8 cellular contexts compared by ENCODE assay signal in genomic region chr6:139376054-139376355, GRCh38. TPM values are rescaled to one million over a fixed set of nuclear protein-coding genes. Genes with fewer than 3 reads are reported as not detected.
DNase-seq lines count a peak whose midpoint lies in the region; ATAC-seq and TF ChIP-seq lines count a peak whose summit lies in the region.

No MANE protein-coding gene starts in this region.

- no peak for ATAC-seq in body of pancreas

- peaks cover 0 to 24% (median 7%) of the 10 kb centered on the region in 11 experiments; a peak in 9 of 22 replicates for H3K36me3 ChIP-seq in BLaER1 treated with 17β-estradiol and CSF1 and Interleukin-3, amounts not matched to agents 10 nM and 100 nM
- H3K36me3 ChIP-seq in Karpas-422 (ENCODE audit: insufficient read depth, low read length) (peaks cover 19% of the 10 kb centered on the region), body of pancreas (replicated peaks in 1 of 2; ENCODE audit: insufficient read depth in 1 of 2, low read depth in 2 of 2) (no peaks in the 10 kb centered on the region), liver (ENCODE audit: control insufficient read depth in 4 of 4, insufficient read depth in 3 of 4, low read depth in 1 of 4, low read length in 3 of 4) (peaks cover 0 to 6% (median 0%) of the 10 kb centered on the region in 4 donors), thymus (ENCODE audit: control insufficient read depth, insufficient read depth) (no peaks in the 10 kb centered on the region)

- TF ChIP-seq CTCF in body of pancreas (IDR thresholded peaks at IDR 0.05): no peak
- no peak for TF ChIP-seq CTCF in liver (IDR thresholded peaks at IDR 0.05; ENCODE audit: low read depth, low read length, missing input control)

- H3K4me1 ChIP-seq in BLaER1 treated with 17β-estradiol and CSF1 and Interleukin-3, amounts not matched to agents 10 nM and 100 nM: peaks cover 22 to 25% (median 24%) of the 10 kb centered on the region in 10 experiments
- H3K4me1 ChIP-seq in Karpas-422 (ENCODE audit: low read length) (peaks cover 61% of the 10 kb centered on the region), body of pancreas (peaks cover 21% of the 10 kb centered on the region), liver (ENCODE audit: control insufficient read depth in 4 of 4, insufficient read depth in 4 of 4, low read length in 3 of 4) (peaks cover 3 to 25% (median 18%) of the 10 kb centered on the region in 4 donors), thymus (ENCODE audit: control insufficient read depth, insufficient read depth, low read length) (peaks cover 5% of the 10 kb centered on the region)

- intact Hi-C loops in body of pancreas (cut with DNase I): no loop called here

- no peak for TF ChIP-seq RAD21 in liver (IDR thresholded peaks at IDR 0.05)

- WGBS in body of pancreas, 2 donors: 0 to 4% methylated on average over 10 to 11 of the region's 11 CpGs
- WGBS in liver: 2% methylated on average over 11 of the region's 11 CpGs
- WGBS in thymus: 9% methylated on average over 11 of the region's 11 CpGs

- no peaks in the 10 kb centered on the region for H3K9me2 ChIP-seq in Karpas-422 (replicated peaks; ENCODE audit: insufficient read depth, low read length)

- H3K9me3 ChIP-seq in BLaER1 treated with 17β-estradiol and CSF1 and Interleukin-3, amounts not matched to agents 10 nM and 100 nM (replicated peaks in 1 of 11): 0 out of 22 replicates have a peak, but pooled peaks cover 0 to 4% (median 0%) of the 10 kb centered on the region in 11 experiments
- H3K9me3 ChIP-seq in Karpas-422 (ENCODE audit: low read length) (no peaks in the 10 kb centered on the region), body of pancreas (no peaks in the 10 kb centered on the region), liver (ENCODE audit: control insufficient read depth in 4 of 4, low read length in 3 of 4) (no peaks in the 10 kb centered on the region), thymus (ENCODE audit: control insufficient read depth) (no peaks in the 10 kb centered on the region)

- TF ChIP-seq POLR2A in body of pancreas (IDR thresholded peaks at IDR 0.05): no peak

- peaks cover 15 to 32% (median 29%) of the 10 kb centered on the region in 11 experiments; a peak in 18 of 22 replicates for H4K20me1 ChIP-seq in BLaER1 treated with 17β-estradiol and CSF1 and Interleukin-3, amounts not matched to agents 10 nM and 100 nM
- peaks cover 20% of the 10 kb centered on the region; the same call in 1 of the 2 replicates for H4K20me1 ChIP-seq in Karpas-422 (ENCODE audit: insufficient read depth, low read depth, low read length)

- H3K9ac ChIP-seq in BLaER1 treated with 17β-estradiol and CSF1 and Interleukin-3, amounts not matched to agents 10 nM and 100 nM: peak overlapping the region; percentile 90 to 97 (median 94)
- H3K9ac ChIP-seq in Karpas-422 (ENCODE audit: low read length) (peak overlapping the region; percentile 96), liver (ENCODE audit: low read depth in 1 of 2, low read length in 2 of 2) (peak overlapping the region; percentile 39 to 78)

- peak overlapping the region; percentile 78 to 98 (median 88) for H3K4me3 ChIP-seq in BLaER1 treated with 17β-estradiol and CSF1 and Interleukin-3, amounts not matched to agents 10 nM and 100 nM
- H3K4me3 ChIP-seq in Karpas-422 (ENCODE audit: low read length) (peak overlapping the region; percentile 96), body of pancreas (peak overlapping the region; percentile 17 to 81), liver (ENCODE audit: low read depth in 1 of 3, low read length in 3 of 3) (peak overlapping the region; percentile 65 to 98 (median 70)), thymus (ENCODE audit: low read length) (peak overlapping the region; percentile 63)

- DNase-seq in Karpas-422 (no peak), body of pancreas (peak in 3 of 4 donors; percentile 50 to 57 (median 55)), mesenteric fat pad (ENCODE audit: low spot score) (no peak), 8988T (no peak), activated gamma-delta T cell (lab: John Stamatoyannopoulos, UW) (no peak)

- H3K27me3 ChIP-seq in BLaER1 treated with 17β-estradiol and CSF1 and Interleukin-3, amounts not matched to agents 10 nM and 100 nM: no peaks in the 10 kb centered on the region
- H3K27me3 ChIP-seq in Karpas-422 (ENCODE audit: low read length) (no peaks in the 10 kb centered on the region), body of pancreas (no peaks in the 10 kb centered on the region), liver (ENCODE audit: control insufficient read depth in 4 of 4, insufficient read depth in 4 of 4, low read length in 3 of 4) (no peaks in the 10 kb centered on the region), thymus (ENCODE audit: control insufficient read depth, insufficient read depth) (no peaks in the 10 kb centered on the region)

- peak overlapping the region; percentile 93 to 97 (median 95) for H3K27ac ChIP-seq in BLaER1 treated with 17β-estradiol and CSF1 and Interleukin-3, amounts not matched to agents 10 nM and 100 nM
- H3K27ac ChIP-seq in Karpas-422 (ENCODE audit: low read length): peak overlapping the region; percentile 91
- peak overlapping the region; percentile 96 to 98 (median 98) for H3K27ac ChIP-seq in body of pancreas
- H3K27ac ChIP-seq in liver (ENCODE audit: low read depth in 1 of 2, low read length in 2 of 2): peak overlapping the region; percentile 99 to 100
- peak overlapping the region; percentile 97 for H3K27ac ChIP-seq in thymus (ENCODE audit: low read depth)

- H3K79me2 ChIP-seq in Karpas-422 (ENCODE audit: low read length): peaks cover 29% of the 10 kb centered on the region

- H3K4me2 ChIP-seq in BLaER1 treated with 17β-estradiol and CSF1 and Interleukin-3, amounts not matched to agents 10 nM and 100 nM: peak overlapping the region; percentile 81 to 95 (median 89)
- H3K4me2 ChIP-seq in Karpas-422 (ENCODE audit: low read depth, low read length, poor library complexity, severe bottlenecking): peak overlapping the region; percentile 83

- H2AFZ ChIP-seq in Karpas-422 (ENCODE audit: low read length): peak overlapping the region; percentile 86

TF ChIP-seq in liver, 16 proteins besides CTCF, POLR2A, EP300 and RAD21:
- TF ChIP-seq YY1 (IDR thresholded peaks at IDR 0.05) (peak; percentile 30), EGR1 (IDR thresholded peaks at IDR 0.05; ENCODE audit: low read depth in 2 of 2) (peak in 1 of 2 donors; percentile 5), SP1 (IDR thresholded peaks at IDR 0.05) (no peak), HNF4A (conservative IDR thresholded peaks at IDR 0.05) (no peak), FOXA1 (IDR thresholded peaks at IDR 0.05) (no peak)

RNA-seq across cellular contexts. Expression of gene CITED2, which starts 1.6 kb away (rescaled TPM):
- 67.7 and 77.2 TPM in 2 replicates for total RNA-seq in Karpas-422 (2014; rRNA removed; shearing (Covaris generic); ENCODE audit: low replicate concordance)
- total RNA-seq in body of pancreas (10 to 100 TPM; 64.1 to 82.1 TPM), liver (10 to 100 TPM in 1 of 2 donors, 1 to 10 TPM in 1; 9.9 to 57.1 TPM), mesenteric fat pad (70.8 TPM)
- polyA plus RNA-seq in liver (10 to 100 TPM; 14.5 to 30.5 TPM), thymus (36.2 TPM)

Comparison
In these comparisons a context has a peak if more than half of its experiments do, and no peak if none do; other contexts are left out.
1. DNase-seq: peak in body of pancreas (3 of 4); none in Karpas-422 (single experiment), mesenteric fat pad (single experiment), 8988T (single experiment) and activated gamma-delta T cell (single experiment).
2. Peak in every context shown above with its lines, with median percentiles within 50 percentile points of each other: H3K27ac ChIP-seq, H3K4me3 ChIP-seq and H3K9ac ChIP-seq.